28 cellular contexts compared by ENCODE assay signal in the genomic region with DNA sequence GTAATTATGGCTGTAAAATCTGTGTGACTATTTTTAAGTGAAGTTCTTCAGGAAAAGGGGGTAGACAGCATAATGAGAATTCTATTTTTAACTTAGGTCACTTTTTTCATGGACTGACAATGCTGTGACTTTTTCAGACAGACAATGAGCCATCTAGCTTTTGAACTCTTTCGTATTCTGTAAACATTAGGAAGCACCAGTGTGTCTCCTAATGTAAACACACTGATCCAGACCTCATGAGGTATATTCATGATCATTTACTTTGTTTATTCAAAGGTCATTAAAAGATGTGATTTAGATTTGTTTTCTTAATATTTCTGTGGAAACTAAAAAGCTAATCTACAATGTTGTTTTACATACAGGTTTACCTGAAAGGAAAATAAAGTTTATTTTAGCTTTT.
DNase-seq lines count a peak whose midpoint lies in the region; ATAC-seq, FAIRE-seq and TF ChIP-seq lines count a peak whose summit lies in the region.
"Had no signal": no experiment of that assay in that cellular context is flagged by ENCODE, and none has a peak within 500 bp of the region (broad histone marks: within the 10 kb centered on the region; RNA-seq: fewer than 3 reads in every experiment).

No MANE protein-coding gene starts in this region.

- intact Hi-C loops in kidney (cut with DNase I): no loop called here
- intact Hi-C loops in thyroid gland (cut with DNase I): no loop called here
- intact Hi-C loops in dorsolateral prefrontal cortex (cut with DNase I): no loop called here
- intact Hi-C loops in posterior cingulate gyrus (cut with DNase I): no loop called here

- TF ChIP-seq CTCF in kidney (IDR thresholded peaks at IDR 0.05; ENCODE audit: borderline replicate concordance, extremely low read depth, insufficient read depth) (no peak), thyroid gland (IDR thresholded peaks at IDR 0.05) (no peak), dorsolateral prefrontal cortex (IDR thresholded peaks at IDR 0.05 in 54 of 56, conservative IDR thresholded peaks at IDR 0.05 in 2 of 56; ENCODE audit: low read depth in 1 of 56, partially characterized antibody in 56 of 56) (no peak)

- no peaks in the 10 kb centered on the region for H3K36me3 ChIP-seq in kidney (ENCODE audit: control insufficient read depth in 1 of 2, insufficient read depth in 2 of 2, low read length in 2 of 2)
- no peaks in the 10 kb centered on the region for H3K36me3 ChIP-seq in thyroid gland
- H3K36me3 ChIP-seq: gastrocnemius medialis, suprapubic skin, upper lobe of right lung had no signal

- H3K9ac ChIP-seq in kidney (ENCODE audit: low read length in 2 of 2): no peak overlapping the region

- peak; percentile 27 for FAIRE-seq in kidney (lab: Jason Lieb, UNC)
- FAIRE-seq: endothelial cell of umbilical vein, GM12878, H54 had no signal

- H3K4me1 ChIP-seq in kidney (ENCODE audit: control insufficient read depth in 1 of 2, insufficient read depth in 1 of 2, low read depth in 1 of 2, low read length in 2 of 2): peaks cover 7 to 21% of the 10 kb centered on the region in 2 donors
- peaks cover 34 to 35% of the 10 kb centered on the region in 2 donors for H3K4me1 ChIP-seq in thyroid gland
- H3K4me1 ChIP-seq: suprapubic skin, upper lobe of right lung had no signal

- H3K4me3 ChIP-seq in kidney (ENCODE audit: low read length in 2 of 2): no peak overlapping the region
- no peak overlapping the region for H3K4me3 ChIP-seq in thyroid gland (replicated peaks in 1 of 3)
- H3K4me3 ChIP-seq in dorsolateral prefrontal cortex: no peak overlapping the region
- H3K4me3 ChIP-seq: gastrocnemius medialis, GM12878, suprapubic skin, upper lobe of right lung had no signal

- H3K9me3 ChIP-seq in kidney (ENCODE audit: control insufficient read depth in 1 of 2, low read length in 2 of 2) (no peaks in the 10 kb centered on the region), thyroid gland (no peaks in the 10 kb centered on the region)
- H3K9me3 ChIP-seq: gastrocnemius medialis, suprapubic skin, upper lobe of right lung had no signal

- TF ChIP-seq POLR2A in thyroid gland (IDR thresholded peaks at IDR 0.05): no peak

- DNase-seq in NCI-H2029 (lab: John Stamatoyannopoulos, UW): peak; percentile 7
- DNase-seq in NCI-H2029 treated with DMSO at 0.1 percent for 48 hours (lab: John Stamatoyannopoulos, UW): no peak
- peak; percentile 24 for DNase-seq in NCI-H345 treated with DMSO at 0.1 percent for 48 hours (lab: John Stamatoyannopoulos, UW; ENCODE audit: unreplicated experiment)
- no peak for DNase-seq in kidney
- DNase-seq in thyroid gland: no peak
- DNase-seq in dorsolateral prefrontal cortex: no peak
- no peak for DNase-seq in posterior cingulate gyrus
- DNase-seq: activated B cell treated with CpG ODN at 0.5 μM for 24 hours; activated CD4-positive, alpha-beta T cell treated with anti-CD3 and anti-CD28 coated beads, Interleukin-2, amount 10 ng/mL, durations not matched to agents 7 days and 5 days; activated effector memory CD4-positive, alpha-beta T cell treated with Interleukin-2 at 50 U/mL for 16 hours; activated T-cell treated with anti-CD3 and anti-CD28 coated beads, Interleukin-2, amount 50 U/mL, for 1 hour; amygdala; CD8-positive, alpha-beta T cell; gastrocnemius medialis; KG1; MM.1S; NCI-H1694; NCI-H82; stimulated activated naive CD4-positive, alpha-beta T cell; T-cell; upper lobe of right lung had no signal

- H3K27me3 ChIP-seq in thyroid gland (no peaks in the 10 kb centered on the region), dorsolateral prefrontal cortex (no peaks in the 10 kb centered on the region)
- H3K27me3 ChIP-seq: gastrocnemius medialis, suprapubic skin, upper lobe of right lung had no signal

- WGBS in thyroid gland, 2 donors: 64 to 69% methylated on average over 1 of the region's 1 CpG

- no peak for ATAC-seq in GM18907 (IDR thresholded peaks at IDR 0.05; ENCODE audit: unreplicated experiment)
- ATAC-seq: activated naive CD4-positive, alpha-beta T cell treated with anti-CD3 and anti-CD28 coated beads, Interleukin-2, amount 50 U/mL, for 72 hours; CD8-positive, alpha-beta T cell; gastrocnemius medialis; GM12878; T-cell; upper lobe of right lung had no signal

- H3K27ac ChIP-seq in kidney (ENCODE audit: low read depth in 2 of 2, low read length in 2 of 2) (peak overlapping the region in 1 of 2 donors; percentile 9), thyroid gland (peak overlapping the region; percentile 83 to 94 (median 90)), dorsolateral prefrontal cortex (no peak overlapping the region)
- H3K27ac ChIP-seq: gastrocnemius medialis, RWPE1, suprapubic skin, upper lobe of right lung had no signal

Comparison
In these comparisons a context has a peak if more than half of its experiments do, and no peak if none do; other contexts are left out.
1. DNase-seq: peak in NCI-H2029 (single experiment) and NCI-H345 treated with DMSO at 0.1 percent for 48 hours (single experiment); none in NCI-H2029 treated with DMSO at 0.1 percent for 48 hours (single experiment), kidney (single experiment), thyroid gland (0 of 2), dorsolateral prefrontal cortex (0 of 10) and posterior cingulate gyrus (0 of 10).
2. H3K27ac ChIP-seq: peak in thyroid gland (3 of 3); none in dorsolateral prefrontal cortex (0 of 59).